Comparison of ENCODE assay signal across 1 cellular context in genomic region chr11:48055292-48056132, GRCh38.
TF ChIP-seq lines count a peak whose summit lies in the region.

No MANE protein-coding gene starts in this region.

TF ChIP-seq in K562, 482 proteins besides CTCF, POLR2A, EP300 and RAD21 (continued from another document and continues in another):
- no peak for TF ChIP-seq NR3C1 (CRISPR knock-in tag; IDR thresholded peaks at IDR 0.05)
- TF ChIP-seq NFIC (IDR thresholded peaks at IDR 0.05): no peak
- no peak for TF ChIP-seq MCM7 (IDR thresholded peaks at IDR 0.05)
- TF ChIP-seq, protein P1, sequence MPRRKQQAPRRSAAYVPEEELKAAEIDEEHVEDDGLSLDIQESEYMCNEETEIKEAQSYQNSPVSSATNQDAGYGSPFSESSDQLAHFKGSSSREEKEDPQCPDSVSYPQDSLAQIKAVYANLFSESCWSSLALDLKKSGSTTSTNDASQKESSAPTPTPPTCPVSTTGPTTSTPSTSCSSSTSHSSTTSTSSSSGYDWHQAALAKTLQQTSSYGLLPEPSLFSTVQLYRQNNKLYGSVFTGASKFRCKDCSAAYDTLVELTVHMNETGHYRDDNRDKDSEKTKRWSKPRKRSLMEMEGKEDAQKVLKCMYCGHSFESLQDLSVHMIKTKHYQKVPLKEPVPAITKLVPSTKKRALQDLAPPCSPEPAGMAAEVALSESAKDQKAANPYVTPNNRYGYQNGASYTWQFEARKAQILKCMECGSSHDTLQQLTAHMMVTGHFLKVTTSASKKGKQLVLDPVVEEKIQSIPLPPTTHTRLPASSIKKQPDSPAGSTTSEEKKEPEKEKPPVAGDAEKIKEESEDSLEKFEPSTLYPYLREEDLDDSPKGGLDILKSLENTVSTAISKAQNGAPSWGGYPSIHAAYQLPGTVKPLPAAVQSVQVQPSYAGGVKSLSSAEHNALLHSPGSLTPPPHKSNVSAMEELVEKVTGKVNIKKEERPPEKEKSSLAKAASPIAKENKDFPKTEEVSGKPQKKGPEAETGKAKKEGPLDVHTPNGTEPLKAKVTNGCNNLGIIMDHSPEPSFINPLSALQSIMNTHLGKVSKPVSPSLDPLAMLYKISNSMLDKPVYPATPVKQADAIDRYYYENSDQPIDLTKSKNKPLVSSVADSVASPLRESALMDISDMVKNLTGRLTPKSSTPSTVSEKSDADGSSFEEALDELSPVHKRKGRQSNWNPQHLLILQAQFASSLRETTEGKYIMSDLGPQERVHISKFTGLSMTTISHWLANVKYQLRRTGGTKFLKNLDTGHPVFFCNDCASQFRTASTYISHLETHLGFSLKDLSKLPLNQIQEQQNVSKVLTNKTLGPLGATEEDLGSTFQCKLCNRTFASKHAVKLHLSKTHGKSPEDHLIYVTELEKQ (CRISPR knock-in tag; IDR thresholded peaks at IDR 0.05): no peak
- peak in 1 of 2 experiments; percentile 4; a peak in 1 of 4 replicates for TF ChIP-seq NRF1 (conservative IDR thresholded peaks at IDR 0.05 in 1 of 2, IDR thresholded peaks at IDR 0.05 in 1 of 2)
- no peak for TF ChIP-seq ZHX1 (conservative IDR thresholded peaks at IDR 0.05; ENCODE audit: low read length)
- TF ChIP-seq NCOA1 (IDR thresholded peaks at IDR 0.05; ENCODE audit: low read depth): 0 out of 2 replicates have a peak, but pooled peaks have one; percentile 42
- TF ChIP-seq KHSRP (IDR thresholded peaks at IDR 0.05): no peak
- no peak for TF ChIP-seq TARDBP (IDR thresholded peaks at IDR 0.05)
- no peak for TF ChIP-seq ZBED1 (IDR thresholded peaks at IDR 0.05)
- TF ChIP-seq ZBTB43 (CRISPR knock-in tag; IDR thresholded peaks at IDR 0.05): no peak
- TF ChIP-seq ZNF184 (CRISPR knock-in tag; IDR thresholded peaks at IDR 0.05): no peak
- TF ChIP-seq TEAD4 (IDR thresholded peaks at IDR 0.05; ENCODE audit: low read length): peak; percentile 60; the same call in 1 of the 2 replicates
- TF ChIP-seq TEAD4 (CRISPR knock-in tag; IDR thresholded peaks at IDR 0.05; ENCODE audit: borderline replicate concordance): no peak
- TF ChIP-seq RREB1 (CRISPR knock-in tag; IDR thresholded peaks at IDR 0.05): 0 out of 2 replicates have a peak, but pooled peaks have one; percentile 14
- TF ChIP-seq, protein P2, sequence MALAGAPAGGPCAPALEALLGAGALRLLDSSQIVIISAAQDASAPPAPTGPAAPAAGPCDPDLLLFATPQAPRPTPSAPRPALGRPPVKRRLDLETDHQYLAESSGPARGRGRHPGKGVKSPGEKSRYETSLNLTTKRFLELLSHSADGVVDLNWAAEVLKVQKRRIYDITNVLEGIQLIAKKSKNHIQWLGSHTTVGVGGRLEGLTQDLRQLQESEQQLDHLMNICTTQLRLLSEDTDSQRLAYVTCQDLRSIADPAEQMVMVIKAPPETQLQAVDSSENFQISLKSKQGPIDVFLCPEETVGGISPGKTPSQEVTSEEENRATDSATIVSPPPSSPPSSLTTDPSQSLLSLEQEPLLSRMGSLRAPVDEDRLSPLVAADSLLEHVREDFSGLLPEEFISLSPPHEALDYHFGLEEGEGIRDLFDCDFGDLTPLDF (CRISPR knock-in tag; IDR thresholded peaks at IDR 0.05): no peak
- TF ChIP-seq, protein P3, sequence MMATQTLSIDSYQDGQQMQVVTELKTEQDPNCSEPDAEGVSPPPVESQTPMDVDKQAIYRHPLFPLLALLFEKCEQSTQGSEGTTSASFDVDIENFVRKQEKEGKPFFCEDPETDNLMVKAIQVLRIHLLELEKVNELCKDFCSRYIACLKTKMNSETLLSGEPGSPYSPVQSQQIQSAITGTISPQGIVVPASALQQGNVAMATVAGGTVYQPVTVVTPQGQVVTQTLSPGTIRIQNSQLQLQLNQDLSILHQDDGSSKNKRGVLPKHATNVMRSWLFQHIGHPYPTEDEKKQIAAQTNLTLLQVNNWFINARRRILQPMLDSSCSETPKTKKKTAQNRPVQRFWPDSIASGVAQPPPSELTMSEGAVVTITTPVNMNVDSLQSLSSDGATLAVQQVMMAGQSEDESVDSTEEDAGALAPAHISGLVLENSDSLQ (IDR thresholded peaks at IDR 0.05): peak; percentile 54
- TF ChIP-seq CEBPB (tag; IDR thresholded peaks at IDR 0.05): 0 out of 2 replicates have a peak, but pooled peaks have one; percentile 45
- TF ChIP-seq DNMT1 (IDR thresholded peaks at IDR 0.05): no peak
- TF ChIP-seq ZNF644 (tag; IDR thresholded peaks at IDR 0.05; ENCODE audit: low read depth): no peak
- no peak for TF ChIP-seq KLF1 (tag; IDR thresholded peaks at IDR 0.05)
- TF ChIP-seq ARID3B (CRISPR knock-in tag; IDR thresholded peaks at IDR 0.05; ENCODE audit: borderline replicate concordance): no peak
- no peak for TF ChIP-seq MYBL2 (IDR thresholded peaks at IDR 0.05; ENCODE audit: low read depth)
- TF ChIP-seq MYBL2 (CRISPR knock-in tag; IDR thresholded peaks at IDR 0.05; ENCODE audit: borderline replicate concordance): no peak
- TF ChIP-seq, protein P4, sequence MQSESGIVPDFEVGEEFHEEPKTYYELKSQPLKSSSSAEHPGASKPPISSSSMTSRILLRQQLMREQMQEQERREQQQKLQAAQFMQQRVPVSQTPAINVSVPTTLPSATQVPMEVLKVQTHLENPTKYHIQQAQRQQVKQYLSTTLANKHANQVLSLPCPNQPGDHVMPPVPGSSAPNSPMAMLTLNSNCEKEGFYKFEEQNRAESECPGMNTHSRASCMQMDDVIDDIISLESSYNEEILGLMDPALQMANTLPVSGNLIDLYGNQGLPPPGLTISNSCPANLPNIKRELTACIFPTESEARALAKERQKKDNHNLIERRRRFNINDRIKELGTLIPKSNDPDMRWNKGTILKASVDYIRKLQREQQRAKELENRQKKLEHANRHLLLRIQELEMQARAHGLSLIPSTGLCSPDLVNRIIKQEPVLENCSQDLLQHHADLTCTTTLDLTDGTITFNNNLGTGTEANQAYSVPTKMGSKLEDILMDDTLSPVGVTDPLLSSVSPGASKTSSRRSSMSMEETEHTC (IDR thresholded peaks at IDR 0.05): no peak
- TF ChIP-seq ZNF511 (CRISPR knock-in tag; IDR thresholded peaks at IDR 0.05): no peak
- TF ChIP-seq CREB3 (tag; conservative IDR thresholded peaks at IDR 0.05; ENCODE audit: low read depth): no peak
- TF ChIP-seq ZNF668 (CRISPR knock-in tag; IDR thresholded peaks at IDR 0.05): 0 out of 2 replicates have a peak, but pooled peaks have one; percentile 25
- TF ChIP-seq BRCA1 (IDR thresholded peaks at IDR 0.05): no peak
- no peak for TF ChIP-seq BRCA1 (CRISPR knock-in tag; IDR thresholded peaks at IDR 0.05)
- no peak for TF ChIP-seq ATF6 (CRISPR knock-in tag; IDR thresholded peaks at IDR 0.05)
- TF ChIP-seq, protein P5, sequence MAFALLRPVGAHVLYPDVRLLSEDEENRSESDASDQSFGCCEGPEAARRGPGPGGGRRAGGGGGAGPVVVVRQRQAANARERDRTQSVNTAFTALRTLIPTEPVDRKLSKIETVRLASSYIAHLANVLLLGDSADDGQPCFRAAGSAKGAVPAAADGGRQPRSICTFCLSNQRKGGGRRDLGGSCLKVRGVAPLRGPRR (CRISPR knock-in tag; IDR thresholded peaks at IDR 0.05): no peak
- TF ChIP-seq TAF1 (IDR thresholded peaks at IDR 0.05; ENCODE audit: control insufficient read depth, extremely low read depth, insufficient read depth, low read length, severe bottlenecking): no peak
